15 cellular contexts compared by ENCODE assay signal in genomic region chr6:121951077-121951476, GRCh38.
A peak's percentile ranks its signal among the peaks of the same experiment; 100 is the strongest.
DNase-seq lines count a peak whose midpoint lies in the region; ATAC-seq and TF ChIP-seq lines count a peak whose summit lies in the region.
"Had no signal": no experiment of that assay in that cellular context is flagged by ENCODE, and none has a peak within 500 bp of the region (broad histone marks: within the 10 kb centered on the region; RNA-seq: fewer than 3 reads in every experiment).

No MANE protein-coding gene starts in this region.

- H3K27me3 ChIP-seq in IMR-90 (ENCODE audit: control insufficient read depth, insufficient read depth, low read length) = no peaks in the 10 kb centered on the region
- no peaks in the 10 kb centered on the region for H3K27me3 ChIP-seq in smooth muscle cell (ENCODE audit: low read depth)
- no peaks in the 10 kb centered on the region for H3K27me3 ChIP-seq in vagina
- H3K27me3 ChIP-seq: BLaER1, SJCRH30 had no signal

- H3K23ac ChIP-seq in IMR-90 (ENCODE audit: low read depth, low read length) = peak overlapping the region; percentile 20; the same call in 1 of the 2 replicates

- BruUV-seq in IMR-90 (replicated peaks; lab: Mats Ljungman, UMichigan) = no TSS peak

- no peak overlapping the region for H3K4me3 Mint-ChIP-seq in chondrocyte (ENCODE audit: unreplicated experiment)
- H3K4me3 Mint-ChIP-seq: CD4-positive, alpha-beta memory T cell had no signal

- peak overlapping the region; percentile 64 for H3K14ac ChIP-seq in IMR-90 (replicated peaks; ENCODE audit: low read depth, low read length)

- in situ Hi-C loops in IMR-90 (cut with MboI; ENCODE audit: low sequenced_read_pairs) = no loop called here

- H3K9me3 Mint-ChIP-seq in chondrocyte (ENCODE audit: low read depth) = peaks cover 27% of the 10 kb centered on the region

- H2AK9ac ChIP-seq in IMR-90 (replicated peaks; ENCODE audit: low read depth, low read length, poor library complexity) = no peak overlapping the region

- intact Hi-C loops in IMR-90 (cut with micrococcal nuclease) (no loop called here), vagina (cut with DNase I) (no loop called here)

- DNase-seq in IMR-90 (no peak), chondrocyte (ENCODE audit: low spot score) (no peak), smooth muscle cell (lab: John Stamatoyannopoulos, UW; ENCODE audit: unreplicated experiment) (no peak), vagina (ENCODE audit: extremely low spot score in 2 of 2) (no peak), Kasumi-1 (lab: John Stamatoyannopoulos, UW) (no peak), coronary artery (ENCODE audit: low spot score) (no peak)
- DNase-seq: CD4-positive, alpha-beta memory T cell; EL; NCI-H1048; NCI-H1436 treated with DMSO at 0.1 percent for 48 hours; SJCRH30 had no signal

- H3K9ac ChIP-seq in IMR-90 (ENCODE audit: low read depth, low read length) (no peak overlapping the region), smooth muscle cell (ENCODE audit: low read depth) (no peak overlapping the region)
- H3K9ac ChIP-seq: BLaER1 had no signal

- H3K9me1 ChIP-seq in IMR-90 (ENCODE audit: insufficient read depth, low read length) = peaks cover 13% of the 10 kb centered on the region

- H3K56ac ChIP-seq in IMR-90 (ENCODE audit: extremely low read depth, insufficient read depth, low read length) = peak overlapping the region; percentile 21; the same call in 1 of the 2 replicates

- H3K4me2 ChIP-seq in IMR-90 (ENCODE audit: low read depth, low read length) = no peak overlapping the region
- peak overlapping the region; percentile 66 for H3K4me2 ChIP-seq in smooth muscle cell
- H3K4me2 ChIP-seq: BLaER1 had no signal

- H2BK15ac ChIP-seq in IMR-90 (ENCODE audit: low read depth, low read length) = peak overlapping the region; percentile 32; the same call in 1 of the 3 replicates

- peak; percentile 23; the same call in 1 of the 2 replicates for ATAC-seq in IMR-90 (ENCODE audit: low read depth)
- no peak for ATAC-seq in HG03159 (IDR thresholded peaks at IDR 0.05; ENCODE audit: unreplicated experiment)
- ATAC-seq: Panc1 had no signal

- H3K79me2 ChIP-seq in smooth muscle cell (ENCODE audit: low read depth) = no peaks in the 10 kb centered on the region

- no peaks in the 10 kb centered on the region for H3K79me1 ChIP-seq in IMR-90 (ENCODE audit: low read depth in 1 of 2, low read length in 2 of 2)

- no peak for TF ChIP-seq RAD21 in IMR-90 (IDR thresholded peaks at IDR 0.05; ENCODE audit: low read length)

- H2BK20ac ChIP-seq in IMR-90 (ENCODE audit: low read depth, low read length) = peak overlapping the region; percentile 69

- H4K91ac ChIP-seq in IMR-90 (ENCODE audit: insufficient read depth, low read depth, low read length) = peak overlapping the region; percentile 14; the same call in 1 of the 2 replicates

- peak overlapping the region; percentile 83 for H2BK120ac ChIP-seq in IMR-90 (ENCODE audit: low read depth, low read length)

- no peak for TF ChIP-seq CTCF in IMR-90 (conservative IDR thresholded peaks at IDR 0.05; ENCODE audit: low read depth, low read length)
- no peak for TF ChIP-seq CTCF in chondrocyte (IDR thresholded peaks at IDR 0.05)
- TF ChIP-seq CTCF in smooth muscle cell (IDR thresholded peaks at IDR 0.05; ENCODE audit: borderline replicate concordance, insufficient read depth, poor library complexity, severe bottlenecking) = no peak
- TF ChIP-seq CTCF in vagina (IDR thresholded peaks at IDR 0.05) = no peak
- no peak for TF ChIP-seq CTCF in coronary artery (IDR thresholded peaks at IDR 0.05)

- no peak overlapping the region for H3K18ac ChIP-seq in IMR-90 (ENCODE audit: low read depth, low read length)

- no peak overlapping the region for H3K4me3 ChIP-seq in IMR-90 (ENCODE audit: insufficient read depth, low read depth, low read length)
- no peak overlapping the region for H3K4me3 ChIP-seq in mesodermal cell (ENCODE audit: extremely low read depth, insufficient read depth, low read length, poor library complexity, severe bottlenecking)
- H3K4me3 ChIP-seq in smooth muscle cell = no peak overlapping the region
- H3K4me3 ChIP-seq in vagina = no peak overlapping the region
- no peak overlapping the region for H3K4me3 ChIP-seq in coronary artery
- H3K4me3 ChIP-seq: BLaER1, SJCRH30 had no signal

- peak overlapping the region; percentile 7 for H2AK5ac ChIP-seq in IMR-90 (ENCODE audit: low read depth, low read length)

- POLR2A ChIA-PET in IMR-90 (lab: Charles Lee; ENCODE audit: unreplicated experiment) = interaction anchor here (0.6 to 0.7 kb wide), 2 partner anchors 17 to 502 kb away, joined by 3 to 9 read pairs; no protein-coding TSS in a partner anchor

- no peaks in the 10 kb centered on the region for H4K20me1 ChIP-seq in IMR-90 (ENCODE audit: insufficient read depth, low read length)
- H4K20me1 ChIP-seq in smooth muscle cell (ENCODE audit: low read depth) = no peaks in the 10 kb centered on the region
- H4K20me1 ChIP-seq: BLaER1 had no signal

- H3K27ac ChIP-seq in IMR-90 (ENCODE audit: insufficient read depth, low read length) (no peak overlapping the region), mesodermal cell (ENCODE audit: low read depth, low read length, severe bottlenecking) (peak overlapping the region; percentile 60), smooth muscle cell (ENCODE audit: low read depth) (peak overlapping the region; percentile 73), vagina (no peak overlapping the region), coronary artery (no peak overlapping the region)
- H3K27ac ChIP-seq: BLaER1, SJCRH30 had no signal

- CTCF ChIA-PET in IMR-90 (lab: Yijun Ruan, JAX) = interaction anchor here (0.7 kb wide), 1 partner anchor 83 kb away, joined by 12 read pairs; no protein-coding TSS in a partner anchor

- peak overlapping the region; percentile 0 for H2BK5ac ChIP-seq in IMR-90 (ENCODE audit: low read depth, low read length, poor library complexity, severe bottlenecking)

- peaks cover 14% of the 10 kb centered on the region for H3K36me3 Mint-ChIP-seq in chondrocyte (ENCODE audit: low read depth)
- H3K36me3 Mint-ChIP-seq: CD4-positive, alpha-beta memory T cell had no signal

- H3K27ac Mint-ChIP-seq in chondrocyte (ENCODE audit: unreplicated experiment) = peak overlapping the region; percentile 17
- H3K27ac Mint-ChIP-seq: CD4-positive, alpha-beta memory T cell had no signal

- TF ChIP-seq POLR2A in IMR-90 (IDR thresholded peaks at IDR 0.05; ENCODE audit: low read depth, low read length) (no peak), vagina (IDR thresholded peaks at IDR 0.05) (no peak)

- peak overlapping the region; percentile 20 to 63; a peak in 3 of 4 replicates for H4K8ac ChIP-seq in IMR-90 (ENCODE audit: low read depth in 2 of 2, low read length in 2 of 2)

- 65% methylated on average over 5 of the region's 5 CpGs; no CpG with 5 or more reads in 1 of the 2 experiments for WGBS in IMR-90 (ENCODE audit: extremely low coverage in 2 of 2, insufficient read length in 1 of 2), 2 experiments
- 72 to 86% methylated on average over 1 to 3 of the region's 5 CpGs for WGBS in mesodermal cell (ENCODE audit: insufficient coverage in 2 of 2), 2 experiments
- WGBS in smooth muscle cell (ENCODE audit: low lambda C conversion rate) = 18% methylated on average over 5 of the region's 5 CpGs

- H2AFZ ChIP-seq in IMR-90 (replicated peaks; ENCODE audit: low read length, poor library complexity) (peak overlapping the region; percentile 50), smooth muscle cell (ENCODE audit: low read depth) (peak overlapping the region; percentile 8)

- H3K4me1 Mint-ChIP-seq in chondrocyte (ENCODE audit: low read depth) = peaks cover 18% of the 10 kb centered on the region
- H3K4me1 Mint-ChIP-seq: CD4-positive, alpha-beta memory T cell had no signal

- no peaks in the 10 kb centered on the region for H3K9me3 ChIP-seq in IMR-90 (ENCODE audit: control insufficient read depth, insufficient read depth, low read length)
- no peaks in the 10 kb centered on the region for H3K9me3 ChIP-seq in mesodermal cell (ENCODE audit: control insufficient read depth, low read length)
- no peaks in the 10 kb centered on the region for H3K9me3 ChIP-seq in smooth muscle cell (replicated peaks; ENCODE audit: low read depth)
- H3K9me3 ChIP-seq in vagina = no peaks in the 10 kb centered on the region
- H3K9me3 ChIP-seq: BLaER1, SJCRH30 had no signal

- H3K36me3 ChIP-seq in IMR-90 (ENCODE audit: control insufficient read depth, insufficient read depth, low read length) = no peaks in the 10 kb centered on the region
- no peaks in the 10 kb centered on the region for H3K36me3 ChIP-seq in mesodermal cell (ENCODE audit: control insufficient read depth, insufficient read depth, low read length)
- H3K36me3 ChIP-seq in smooth muscle cell (ENCODE audit: low read depth) = no peaks in the 10 kb centered on the region
- H3K36me3 ChIP-seq in vagina = no peaks in the 10 kb centered on the region
- H3K36me3 ChIP-seq: BLaER1, SJCRH30 had no signal

- peak overlapping the region; percentile 52 for H3K4ac ChIP-seq in IMR-90 (ENCODE audit: low read depth, low read length)

- H3K4me1 ChIP-seq in IMR-90 (ENCODE audit: control insufficient read depth, insufficient read depth, low read length) (peaks cover 7% of the 10 kb centered on the region), mesodermal cell (ENCODE audit: control insufficient read depth, insufficient read depth, low read length, poor library complexity, severe bottlenecking) (peaks cover 7% of the 10 kb centered on the region), smooth muscle cell (ENCODE audit: low read depth) (peaks cover 4% of the 10 kb centered on the region), vagina (no peaks in the 10 kb centered on the region)
- H3K4me1 ChIP-seq: BLaER1, SJCRH30 had no signal

- no peak overlapping the region for H4K5ac ChIP-seq in IMR-90 (ENCODE audit: low read depth, low read length)

- dilution Hi-C loops in IMR-90 (cut with HindIII; ENCODE audit: low sequenced_read_pairs, unreplicated experiment) = no loop called here

- H3F3A ChIP-seq in smooth muscle cell (ENCODE audit: low read depth) = no peaks in the 10 kb centered on the region

- H3K27me3 Mint-ChIP-seq in chondrocyte (ENCODE audit: low read depth) = peaks cover 24% of the 10 kb centered on the region

TF ChIP-seq in IMR-90, 13 proteins besides CTCF, POLR2A, EP300 and RAD21 (continues in another document):
- TF ChIP-seq CEBPB (IDR thresholded peaks at IDR 0.05; ENCODE audit: low read depth, low read length) (no peak), USF2 (IDR thresholded peaks at IDR 0.05; ENCODE audit: low read depth, low read length) (no peak), SMC3 (IDR thresholded peaks at IDR 0.05; ENCODE audit: low read depth, low read length) (no peak), RFX5 (IDR thresholded peaks at IDR 0.05; ENCODE audit: low read depth, low read length) (no peak), FOS (IDR thresholded peaks at IDR 0.05; ENCODE audit: low read depth, low read length) (no peak), NFE2L2 (IDR thresholded peaks at IDR 0.05; ENCODE audit: low read depth, low read length) (no peak)

Comparison
In these comparisons a context has a peak if more than half of its experiments do, and no peak if none do; other contexts are left out.
1. H3K27ac ChIP-seq: peak in mesodermal cell (single experiment) and smooth muscle cell (single experiment); none in IMR-90 (single experiment), vagina (single experiment) and coronary artery (0 of 2).